In the genomic region with DNA sequence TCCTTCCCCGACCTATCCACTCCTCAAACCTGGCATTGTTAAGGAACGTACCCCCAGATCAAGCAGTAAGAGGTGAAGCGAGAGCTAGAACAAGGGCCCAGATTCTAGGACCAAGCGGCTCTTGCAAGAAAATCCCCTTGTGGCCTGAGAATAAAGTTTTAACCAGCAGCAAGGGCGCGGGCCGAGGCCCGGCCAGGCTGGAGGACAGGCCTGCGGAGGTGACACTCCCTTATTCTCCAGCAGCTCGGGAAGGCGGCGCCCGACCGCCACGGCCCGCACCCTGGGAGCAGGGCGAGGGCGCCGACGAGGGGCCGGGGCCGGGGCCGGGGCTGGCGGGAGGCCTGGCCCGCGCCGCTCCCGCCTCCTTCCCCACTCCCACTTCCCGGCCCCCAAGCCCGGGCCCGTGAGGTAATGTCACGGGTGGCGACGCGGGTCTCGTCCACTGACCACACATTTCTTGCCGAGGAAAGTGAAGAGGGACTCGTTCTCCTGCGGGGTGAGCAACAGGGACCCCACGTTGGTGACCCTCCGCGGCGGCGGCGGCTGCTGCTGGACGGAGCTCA, we compare ENCODE assay signal across 8 cellular contexts. TPM values are rescaled to one million over a fixed set of nuclear protein-coding genes. Genes with fewer than 3 reads are reported as not detected.
DNase-seq lines count a peak whose midpoint lies in the region; ATAC-seq, FAIRE-seq and TF ChIP-seq lines count a peak whose summit lies in the region.

No MANE protein-coding gene starts in this region.

- CTCF ChIA-PET in GM12878 (lab: Yijun Ruan, JAX): interaction anchor here (1.1 to 3.4 kb wide), 9 partner anchors 9 to 124 kb away, joined by 3 to 13 read pairs (median 4); no protein-coding TSS in a partner anchor

- no peaks in the 10 kb centered on the region for H3K27me3 ChIP-seq in GM12878 (replicated peaks in 1 of 2; ENCODE audit: control insufficient read depth in 2 of 2, insufficient read depth in 2 of 2, low read length in 1 of 2)
- H3K27me3 ChIP-seq in iPS DF 6.9 (ENCODE audit: control insufficient read depth, insufficient read depth, low read length): no peaks in the 10 kb centered on the region

- H3K36me3 ChIP-seq in GM12878 (ENCODE audit: control insufficient read depth in 2 of 2, insufficient read depth in 2 of 2, low read length in 1 of 2) (no peaks in the 10 kb centered on the region), iPS DF 6.9 (ENCODE audit: control insufficient read depth, insufficient read depth, low read length) (no peaks in the 10 kb centered on the region)

- peak overlapping the region; percentile 95 for H3K4me3 ChIP-seq in GM12878
- peak overlapping the region; percentile 86 for H3K4me3 ChIP-seq in iPS DF 6.9 (ENCODE audit: low read length)

- POLR2A ChIA-PET in GM12878 (lab: Charles Lee): interaction anchor here (0.6 to 2.7 kb wide), 11 partner anchors 10 to 76 kb away, joined by 3 to 13 read pairs (median 3); no protein-coding TSS in a partner anchor

- ATAC-seq in GM18868 (IDR thresholded peaks at IDR 0.05; ENCODE audit: unreplicated experiment) (peak; percentile 11), HG03066 (IDR thresholded peaks at IDR 0.05; ENCODE audit: low read depth, unreplicated experiment) (peak; percentile 18), GM12878 (peak; percentile 15), sciatic nerve (peak; percentile 50)

- no peak for FAIRE-seq in GM12878 (lab: Jason Lieb, UNC)

- H3K79me2 ChIP-seq in GM12878 (ENCODE audit: control insufficient read depth, insufficient read depth, low read length): peaks cover 58% of the 10 kb centered on the region

- H3K9me3 ChIP-seq in GM12878 (replicated peaks; ENCODE audit: control insufficient read depth, insufficient read depth, low read length): no peaks in the 10 kb centered on the region
- no peaks in the 10 kb centered on the region for H3K9me3 ChIP-seq in iPS DF 6.9 (ENCODE audit: control insufficient read depth, insufficient read depth, low read length)

- H4K20me1 ChIP-seq in GM12878 (ENCODE audit: control insufficient read depth, insufficient read depth): no peaks in the 10 kb centered on the region

- RAD21 ChIA-PET in GM12878 (lab: Charles Lee; ENCODE audit: unreplicated experiment): interaction anchor here (0.7 to 3.5 kb wide), 13 partner anchors 8 to 514 kb away, joined by 3 to 11 read pairs (median 3); no protein-coding TSS in a partner anchor

- TF ChIP-seq POLR2A in GM12878 (IDR thresholded peaks at IDR 0.05; ENCODE audit: low read depth, low read length): no peak

- TF ChIP-seq CTCF in GM12878 (IDR thresholded peaks at IDR 0.05 in 2 of 3, conservative IDR thresholded peaks at IDR 0.05 in 1 of 3; ENCODE audit: control insufficient read depth in 2 of 3, extremely low read depth in 1 of 3, insufficient read depth in 1 of 3, low read depth in 3 of 3, low read length in 3 of 3): no peak

- peak overlapping the region; percentile 90 for H2AFZ ChIP-seq in GM12878 (ENCODE audit: control insufficient read depth, low read depth, low read length)

- WGBS in GM12878 (ENCODE audit: insufficient coverage, insufficient replicate concordance, low lambda C conversion rate, missing lambda C conversion rate): 1% methylated on average over 24 of the region's 46 CpGs
- no CpG with 5 or more reads among the region's 46 CpGs for WGBS in iPS DF 6.9 (ENCODE audit: insufficient coverage, insufficient read length)

- TF ChIP-seq RAD21 in GM12878 (IDR thresholded peaks at IDR 0.05; ENCODE audit: insufficient read depth, low read depth, low read length): no peak

- H3K9ac ChIP-seq in GM12878 (ENCODE audit: control insufficient read depth, insufficient read depth, low read length): peak overlapping the region; percentile 89

- H3K27ac ChIP-seq in GM12878 (ENCODE audit: control insufficient read depth, insufficient read depth) (peak overlapping the region; percentile 95), iPS DF 6.9 (ENCODE audit: low read length) (no peak overlapping the region)

- intact Hi-C loops in GM12878 (cut with micrococcal nuclease; ENCODE audit: unreplicated experiment) (loop anchor here (5.0 kb wide), 1 partner anchor 211 kb away; no protein-coding TSS in a partner anchor), sciatic nerve (cut with DNase I) (no loop called here)

- in situ Hi-C loops in GM12878 (cut with MboI): no loop called here

- DNase-seq in AG08395 (ENCODE audit: low spot score) (peak; percentile 47), RPMI7951 (ENCODE audit: low read depth) (peak; percentile 34), GM12878 (ENCODE audit: low read depth, low spot score) (no peak), iPS DF 6.9 (ENCODE audit: low read depth, low spot score) (no peak), sciatic nerve (ENCODE audit: low spot score) (peak; percentile 65), cerebellar nuclear complex (lab: John Stamatoyannopoulos, UW) (no peak)

- TF ChIP-seq EP300 in GM12878 (IDR thresholded peaks at IDR 0.05; ENCODE audit: borderline replicate concordance in 1 of 2, control insufficient read depth in 1 of 2, low read depth in 2 of 2, low read length in 2 of 2): no peak

- SMC1A ChIA-PET in GM12878 (lab: Charles Lee; ENCODE audit: uncharacterized antibody, unreplicated experiment): interaction anchor here (1.0 to 3.3 kb wide), 11 partner anchors 9 to 117 kb away, joined by 3 to 27 read pairs (median 4); no protein-coding TSS in a partner anchor

- no TSS peak for BruUV-seq in GM12878 (replicated peaks; lab: Mats Ljungman, UMichigan)

- H3K4me2 ChIP-seq in GM12878 (ENCODE audit: control insufficient read depth, insufficient read depth): peak overlapping the region; percentile 67

- H3K4me1 ChIP-seq in GM12878 (ENCODE audit: control insufficient read depth, insufficient read depth, low read length): no peaks in the 10 kb centered on the region
- H3K4me1 ChIP-seq in iPS DF 6.9 (ENCODE audit: control insufficient read depth, insufficient read depth, low read length): no peaks in the 10 kb centered on the region; the same call in 1 of the 2 replicates

TF ChIP-seq in GM12878, 131 proteins besides CTCF, POLR2A, EP300 and RAD21:
- no peak for TF ChIP-seq MTA3 (IDR thresholded peaks at IDR 0.05; ENCODE audit: borderline replicate concordance, low read length)
- TF ChIP-seq PML (IDR thresholded peaks at IDR 0.05; ENCODE audit: low read length): peak; percentile 5; the same call in 1 of the 2 replicates

RNA-seq across cellular contexts. Expression of gene WASL, which starts 0.6 kb away (rescaled TPM):
- total RNA-seq in RPMI7951 (2014; rRNA removed; shearing (Covaris generic)): 18.3 and 25.8 TPM in 2 replicates
- 22.8 and 24.8 TPM in 2 replicates for total RNA-seq in GM12878 (2013; cell fraction: nucleolus; rRNA removed)
- total RNA-seq in GM12878 (2014; rRNA removed): 3.1 and 3.2 TPM in 2 replicates
- total RNA-seq in GM12878 (2014; rRNA removed; fragmentation: Illumina TruSeq; extraction: Trizol): 4.6 and 4.7 TPM in 2 replicates
- 6.4 and 6.5 TPM in 2 replicates for total RNA-seq in GM12878 (2021)
- polyA plus RNA-seq in GM12878 (2011; ENCODE audit: low read depth): 1.3 TPM
- polyA plus RNA-seq in GM12878 (2011; rRNA removed): 4.0 and 5.5 TPM in 2 replicates
- polyA plus RNA-seq in GM12878 (2011; cell fraction: cytosol; rRNA removed): 1.6 and 1.9 TPM in 2 replicates
- 7.0 and 7.3 TPM in 2 replicates for polyA plus RNA-seq in GM12878 (2011; cell fraction: nucleus; rRNA removed)
- 2.7 and 3.3 TPM in 2 replicates for polyA plus RNA-seq in GM12878 (2012)
- polyA plus RNA-seq in GM12878 (2014; fragmentation: Illumina TruSeq; extraction: Trizol): 4.3 and 6.4 TPM in 2 replicates
- polyA plus RNA-seq in GM12878 (2014; fragmentation: Nextera tagmentation; extraction: Ambion mirVana): 1 to 10 TPM; 2.0 to 2.1 TPM
- polyA plus RNA-seq in GM12878 (2014; rRNA removed): 3.0 and 3.2 TPM in 2 replicates
- polyA plus RNA-seq in GM12878 (2016; fragmentation: Nextera tagmentation; extraction: Ambion mirVana): 1 to 10 TPM; 3.5 TPM
- 3.7 and 4.4 TPM in 2 replicates for polyA minus RNA-seq in GM12878 (2011; rRNA and poly(A)+ RNA removed)
- polyA minus RNA-seq in GM12878 (2011; cell fraction: cytosol; rRNA and poly(A)+ RNA removed): 2.1 and 3.5 TPM in 2 replicates
- 17.9 and 30.2 TPM in 2 replicates for polyA minus RNA-seq in GM12878 (2011; cell fraction: nucleus; rRNA and poly(A)+ RNA removed)
- 51.3 TPM for total RNA-seq in sciatic nerve

Comparison
In these comparisons a context has a peak if more than half of its experiments do, and no peak if none do; other contexts are left out.
1. DNase-seq: peak in AG08395 (single experiment), RPMI7951 (single experiment) and sciatic nerve (single experiment); none in GM12878 (single experiment), iPS DF 6.9 (single experiment) and cerebellar nuclear complex (0 of 2).
2. Peak in every context shown above with its lines, with median percentiles within 50 percentile points of each other: ATAC-seq.